11 cellular contexts compared by ENCODE assay signal in genomic region chr9:88197781-88198345, GRCh38. TPM values are rescaled to one million over a fixed set of nuclear protein-coding genes. Genes with fewer than 3 reads are reported as not detected.
A peak's percentile ranks its signal among the peaks of the same experiment; 100 is the strongest.
DNase-seq lines count a peak whose midpoint lies in the region; ATAC-seq and TF ChIP-seq lines count a peak whose summit lies in the region.
"Had no signal": no experiment of that assay in that cellular context is flagged by ENCODE, and none has a peak within 500 bp of the region (broad histone marks: within the 10 kb centered on the region; RNA-seq: fewer than 3 reads in every experiment).

No MANE protein-coding gene starts in this region.

- H3K9me3 ChIP-seq in RWPE2 (ENCODE audit: severe bottlenecking) (no peaks in the 10 kb centered on the region), fibroblast of lung (ENCODE audit: control insufficient read depth, insufficient read depth, low read depth, low read length) (no peaks in the 10 kb centered on the region)

- H3K4me3 ChIP-seq in RWPE2 (ENCODE audit: severe bottlenecking) (peak overlapping the region; percentile 5), fibroblast of lung (replicated peaks in 1 of 4; ENCODE audit: control extremely low read depth in 1 of 4, insufficient read depth in 1 of 4, low read depth in 3 of 4, low read length in 4 of 4) (peak overlapping the region; percentile 22 to 50 (median 36)), retinal pigment epithelial cell (ENCODE audit: low read length) (no peak overlapping the region)

- DNase-seq in ELF-1 (ENCODE audit: low read depth, low spot score) (peak; percentile 40), RWPE2 (ENCODE audit: low spot score) (no peak), fibroblast of lung (ENCODE audit: low read depth in 2 of 2) (peak; percentile 59 to 95), retinal pigment epithelial cell (ENCODE audit: low read depth) (peak; percentile 61), NCI-H2171 (lab: John Stamatoyannopoulos, UW) (no peak), NCI-H1417 (lab: John Stamatoyannopoulos, UW) (no peak)
- DNase-seq: activated naive CD4-positive, alpha-beta T cell treated with anti-CD3 and anti-CD28 coated beads for 36 hours had no signal

- H2AFZ ChIP-seq in fibroblast of lung (ENCODE audit: low read length), result no peak overlapping the region

- no peak for TF ChIP-seq CTCF in RWPE2 (IDR thresholded peaks at IDR 0.05; ENCODE audit: poor library complexity, severe bottlenecking)
- TF ChIP-seq CTCF in fibroblast of lung (conservative IDR thresholded peaks at IDR 0.05 in 1 of 2, IDR thresholded peaks at IDR 0.05 in 1 of 2; ENCODE audit: low read depth in 1 of 2, low read length in 2 of 2), result no peak
- no peak for TF ChIP-seq CTCF in retinal pigment epithelial cell (conservative IDR thresholded peaks at IDR 0.05; ENCODE audit: low read depth, low read length)

- no peaks in the 10 kb centered on the region for H3K36me3 ChIP-seq in RWPE2 (ENCODE audit: low read depth)
- H3K36me3 ChIP-seq in fibroblast of lung (ENCODE audit: control insufficient read depth, insufficient read depth, low read length), result no peaks in the 10 kb centered on the region

- no peaks in the 10 kb centered on the region for H4K20me1 ChIP-seq in fibroblast of lung (ENCODE audit: control insufficient read depth, extremely low read depth, insufficient read depth, low read length)

- H3K79me2 ChIP-seq in fibroblast of lung (ENCODE audit: control insufficient read depth, insufficient read depth, low read length), result no peaks in the 10 kb centered on the region

- H3K4me1 ChIP-seq in RWPE2 (ENCODE audit: insufficient read depth, poor library complexity, severe bottlenecking), result peaks cover 31% of the 10 kb centered on the region
- no peaks in the 10 kb centered on the region for H3K4me1 ChIP-seq in fibroblast of lung (ENCODE audit: control insufficient read depth, extremely low read depth, insufficient read depth, low read length)

- peak overlapping the region; percentile 49 for H3K4me2 ChIP-seq in fibroblast of lung (ENCODE audit: extremely low read depth, insufficient read depth, low read length)
- H3K4me2 ChIP-seq: KMS-11 had no signal

- no peaks in the 10 kb centered on the region for H3K27me3 ChIP-seq in RWPE2 (ENCODE audit: insufficient read depth, poor library complexity, severe bottlenecking)
- no peaks in the 10 kb centered on the region for H3K27me3 ChIP-seq in fibroblast of lung (ENCODE audit: control insufficient read depth, insufficient read depth, low read length)

- peak overlapping the region; percentile 96 for H3K27ac ChIP-seq in RWPE2 (ENCODE audit: poor library complexity, severe bottlenecking)
- peak overlapping the region; percentile 69 for H3K27ac ChIP-seq in fibroblast of lung (ENCODE audit: insufficient read depth, low read length)
- H3K27ac ChIP-seq: KMS-11 had no signal

- H3K9ac ChIP-seq in fibroblast of lung (ENCODE audit: insufficient read depth, low read length), result no peak overlapping the region
- H3K9ac ChIP-seq: KMS-11 had no signal

- peak; percentile 90 for ATAC-seq in RWPE2 (ENCODE audit: low read depth)
- ATAC-seq in HG02840 (IDR thresholded peaks at IDR 0.05; ENCODE audit: low FRiP score, unreplicated experiment), result no peak
- ATAC-seq in HG03469 (IDR thresholded peaks at IDR 0.05; ENCODE audit: unreplicated experiment), result no peak

RNA-seq across cellular contexts. Expression of gene SPATA31C2, which starts 59.6 kb away (rescaled TPM):
- total RNA-seq in fibroblast of lung, result not detected in 2 replicates
- not detected in 2 replicates for polyA plus RNA-seq in fibroblast of lung
- not detected in 2 replicates for polyA plus RNA-seq in fibroblast of lung (2012)
- polyA minus RNA-seq in fibroblast of lung (ENCODE audit: low replicate concordance), result not detected in 2 replicates
- total RNA-seq: activated naive CD4-positive, alpha-beta T cell treated with anti-CD3 and anti-CD28 coated beads for 36 hours; T-helper 1 cell treated with Interleukin-12 subunit alpha and Interleukin-12 subunit beta and Interleukin-4 antibody, amounts not matched to agents 30 ng/mL and 1 ng/mL, for 36 hours had no signal

Comparison
In these comparisons a context has a peak if more than half of its experiments do, and no peak if none do; other contexts are left out.
1. DNase-seq: peak in ELF-1 (single experiment), fibroblast of lung (2 of 2) and retinal pigment epithelial cell (single experiment); none in RWPE2 (single experiment), NCI-H2171 (single experiment) and NCI-H1417 (0 of 3).